19 cellular contexts compared by ENCODE assay signal in genomic region chr13:48596128-48596429, GRCh38.
"Had no signal": no experiment of that assay in that cellular context is flagged by ENCODE, and none has a peak within 500 bp of the region (broad histone marks: within the 10 kb centered on the region; RNA-seq: fewer than 3 reads in every experiment).

No MANE protein-coding gene starts in this region.

- H3K4me1 ChIP-seq: breast epithelium, lower lobe of right lung, suprapubic skin had no signal

- H3K27ac Mint-ChIP-seq: activated B cell treated with CpG ODN at 0.5 μM for 24 hours; activated CD4-positive, alpha-beta memory T cell treated with anti-CD3 and anti-CD28 coated beads for 36 hours; activated naive CD4-positive, alpha-beta T cell treated with anti-CD3 and anti-CD28 coated beads for 36 hours; activated naive CD8-positive, alpha-beta T cell treated with anti-CD3 and anti-CD28 coated beads, Interleukin-2, amount 50 U/mL, for 24 hours; mesothelial cell of epicardium; progenitor cell of endocrine pancreas; stimulated activated naive CD8-positive, alpha-beta T cell treated with anti-CD3 and anti-CD28 coated beads, Interleukin-15, Interleukin-2, amounts not matched to agents 100 ng/mL and 50 ng/mL, for 24 hours; T-helper 2 cell treated with Interferon-gamma antibody and Interleukin-4, amounts not matched to agents 5 μg/mL and 100 μg/mL, for 36 hours had no signal

- H3K27ac ChIP-seq: breast epithelium, hepatocyte, lower lobe of right lung, right atrium auricular region, suprapubic skin, transverse colon had no signal

- H3K36me3 Mint-ChIP-seq: activated CD4-positive, alpha-beta memory T cell treated with anti-CD3 and anti-CD28 coated beads for 36 hours had no signal

- H3K9me3 ChIP-seq: breast epithelium, lower lobe of right lung, suprapubic skin, transverse colon had no signal

- H3K9me3 Mint-ChIP-seq: activated CD4-positive, alpha-beta memory T cell treated with anti-CD3 and anti-CD28 coated beads for 36 hours; activated naive CD4-positive, alpha-beta T cell treated with anti-CD3 and anti-CD28 coated beads for 36 hours; activated naive CD8-positive, alpha-beta T cell treated with anti-CD3 and anti-CD28 coated beads, Interleukin-2, amount 50 U/mL, for 24 hours; activated T-cell treated with anti-CD3 and anti-CD28 coated beads, Interleukin-2, amount 50 U/mL, for 4 hours; stimulated activated naive CD8-positive, alpha-beta T cell treated with anti-CD3 and anti-CD28 coated beads, Interleukin-15, Interleukin-2, amounts not matched to agents 100 ng/mL and 50 ng/mL, for 24 hours; T-helper 2 cell treated with Interferon-gamma antibody and Interleukin-4, amounts not matched to agents 5 μg/mL and 100 μg/mL, for 36 hours had no signal

- H3K27me3 Mint-ChIP-seq: activated CD4-positive, alpha-beta memory T cell treated with anti-CD3 and anti-CD28 coated beads for 36 hours; activated naive CD8-positive, alpha-beta T cell treated with anti-CD3 and anti-CD28 coated beads, Interleukin-2, amount 50 U/mL, for 24 hours; progenitor cell of endocrine pancreas; stimulated activated naive CD8-positive, alpha-beta T cell treated with anti-CD3 and anti-CD28 coated beads, Interleukin-15, Interleukin-2, amounts not matched to agents 100 ng/mL and 50 ng/mL, for 24 hours had no signal

- H3K4me3 Mint-ChIP-seq: activated B cell treated with CpG ODN at 0.5 μM for 24 hours; activated CD4-positive, alpha-beta memory T cell treated with anti-CD3 and anti-CD28 coated beads for 36 hours; activated naive CD4-positive, alpha-beta T cell treated with anti-CD3 and anti-CD28 coated beads for 36 hours; activated naive CD8-positive, alpha-beta T cell treated with anti-CD3 and anti-CD28 coated beads, Interleukin-2, amount 50 U/mL, for 24 hours; activated T-cell treated with anti-CD3 and anti-CD28 coated beads, Interleukin-2, amount 50 U/mL, for 4 hours; mesothelial cell of epicardium; nephron; stimulated activated naive CD8-positive, alpha-beta T cell treated with anti-CD3 and anti-CD28 coated beads, Interleukin-15, Interleukin-2, amounts not matched to agents 100 ng/mL and 50 ng/mL, for 24 hours; T-helper 2 cell treated with Interferon-gamma antibody and Interleukin-4, amounts not matched to agents 5 μg/mL and 100 μg/mL, for 36 hours had no signal

- H3K27me3 ChIP-seq: breast epithelium, hepatocyte, right atrium auricular region, suprapubic skin, transverse colon had no signal

- DNase-seq: activated B cell treated with CpG ODN at 0.5 μM for 24 hours, cerebellar nuclear complex, cortex of kidney, lower lobe of right lung, occipital lobe had no signal

- H3K4me1 Mint-ChIP-seq: activated B cell treated with CpG ODN at 0.5 μM for 24 hours had no signal

- H3K4me3 ChIP-seq: breast epithelium, hepatocyte, lower lobe of right lung, right atrium auricular region, suprapubic skin, transverse colon had no signal

- H3K36me3 ChIP-seq: breast epithelium, lower lobe of right lung, right atrium auricular region, suprapubic skin, transverse colon had no signal
